Comparison of ENCODE assay signal across 1 cellular context in the genomic region with DNA sequence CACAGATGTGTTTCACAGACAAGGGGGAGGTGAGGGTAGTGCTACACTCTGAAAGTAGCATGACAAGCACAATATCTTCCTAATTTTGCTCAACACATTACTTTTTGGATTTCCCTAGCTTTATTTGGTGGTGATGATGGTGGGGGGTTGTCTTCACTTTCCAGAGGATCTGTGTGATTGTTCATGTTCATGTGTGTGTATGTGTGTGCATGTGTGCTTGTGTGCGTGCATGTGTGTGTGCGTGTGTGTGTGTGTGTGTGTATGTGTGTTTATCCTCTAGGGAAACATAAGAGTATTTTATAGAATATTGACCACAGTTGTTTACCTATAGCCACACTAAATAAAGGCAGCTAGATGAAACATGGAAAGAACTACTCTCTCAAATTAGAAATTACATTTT.
TF ChIP-seq lines count a peak whose summit lies in the region.

No MANE protein-coding gene starts in this region.

TF ChIP-seq in H1, 55 proteins besides CTCF, POLR2A, EP300 and RAD21:
- TF ChIP-seq KDM5A (IDR thresholded peaks at IDR 0.05; ENCODE audit: low read length) (no peak), ATF2 (IDR thresholded peaks at IDR 0.05; ENCODE audit: low read length) (no peak), CBX8 (IDR thresholded peaks at IDR 0.05; ENCODE audit: borderline replicate concordance, low read depth, low read length) (no peak), SUZ12 (IDR thresholded peaks at IDR 0.05; ENCODE audit: low read length) (no peak), RXRA (IDR thresholded peaks at IDR 0.05; ENCODE audit: insufficient read depth, low read depth, low read length) (no peak), CTBP2 (IDR thresholded peaks at IDR 0.05; ENCODE audit: borderline replicate concordance, insufficient read depth, insufficient read length, low read length) (no peak), FOSL1 (IDR thresholded peaks at IDR 0.05; ENCODE audit: insufficient read depth, low read depth, low read length) (no peak), KDM4A (IDR thresholded peaks at IDR 0.05; ENCODE audit: low read depth, low read length, severe bottlenecking) (no peak), JUND (IDR thresholded peaks at IDR 0.05; ENCODE audit: low read length) (no peak), ZNF274 (IDR thresholded peaks at IDR 0.05; ENCODE audit: borderline replicate concordance, extremely low read depth, low read length) (no peak), CHD1 (IDR thresholded peaks at IDR 0.05; ENCODE audit: low read depth, low read length) (no peak), HDAC6 (IDR thresholded peaks at IDR 0.05; ENCODE audit: low read depth, low read length) (no peak), SIRT6 (IDR thresholded peaks at IDR 0.05; ENCODE audit: low read length) (no peak), RFX5 (IDR thresholded peaks at IDR 0.05; ENCODE audit: borderline replicate concordance, low read depth, low read length) (no peak), CREB1 (IDR thresholded peaks at IDR 0.05) (no peak)
- TF ChIP-seq, protein P1, sequence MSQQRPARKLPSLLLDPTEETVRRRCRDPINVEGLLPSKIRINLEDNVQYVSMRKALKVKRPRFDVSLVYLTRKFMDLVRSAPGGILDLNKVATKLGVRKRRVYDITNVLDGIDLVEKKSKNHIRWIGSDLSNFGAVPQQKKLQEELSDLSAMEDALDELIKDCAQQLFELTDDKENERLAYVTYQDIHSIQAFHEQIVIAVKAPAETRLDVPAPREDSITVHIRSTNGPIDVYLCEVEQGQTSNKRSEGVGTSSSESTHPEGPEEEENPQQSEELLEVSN (IDR thresholded peaks at IDR 0.05), result no peak
